In the genomic region with DNA sequence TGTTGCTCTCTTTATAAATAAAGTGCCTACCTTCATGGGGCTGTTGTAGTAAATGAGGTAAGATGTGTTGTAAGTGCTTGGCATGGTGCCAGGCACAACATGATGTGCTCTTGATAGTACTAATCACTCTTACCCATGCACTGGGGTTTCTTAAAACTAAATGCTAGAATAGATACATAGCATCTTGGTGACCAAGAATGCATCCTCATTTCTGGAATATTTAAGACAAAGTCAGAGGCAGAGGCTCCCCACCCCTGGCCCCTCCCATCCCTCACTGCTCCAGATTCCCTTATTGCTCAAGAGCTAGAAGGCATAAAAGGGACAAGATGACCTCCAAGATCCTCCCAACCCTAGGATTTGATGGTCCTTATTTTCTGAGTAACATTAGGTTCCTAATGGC, we compare ENCODE assay signal across 13 cellular contexts.
DNase-seq lines count a peak whose midpoint lies in the region; ATAC-seq and TF ChIP-seq lines count a peak whose summit lies in the region.
"Had no signal": no experiment of that assay in that cellular context is flagged by ENCODE, and none has a peak within 500 bp of the region (broad histone marks: within the 10 kb centered on the region; RNA-seq: fewer than 3 reads in every experiment).

No MANE protein-coding gene starts in this region.

- no peak overlapping the region for H3K4me3 ChIP-seq in cardiac fibroblast (replicated peaks in 1 of 2; ENCODE audit: low read depth in 2 of 2, low read length in 2 of 2)
- H3K4me3 ChIP-seq: SK-N-MC had no signal

- no peak for ATAC-seq in HG03442 (IDR thresholded peaks at IDR 0.05; ENCODE audit: unreplicated experiment)

- DNase-seq in NCI-H187 (lab: John Stamatoyannopoulos, UW) (peak; percentile 29 to 32), NCI-H187 treated with DMSO at 0.1 percent for 48 hours (lab: John Stamatoyannopoulos, UW) (no peak), NCI-H1105 (lab: John Stamatoyannopoulos, UW) (peak; percentile 2), cardiac fibroblast (ENCODE audit: low read depth in 2 of 2) (peak; percentile 7), renal cortical epithelial cell (ENCODE audit: low read depth) (peak; percentile 28), NCI-H2081 treated with DMSO at 0.1 percent for 48 hours (lab: John Stamatoyannopoulos, UW) (no peak), posterior vena cava (ENCODE audit: low spot score) (no peak)
- DNase-seq: activated CD4-positive, alpha-beta T cell treated with anti-CD3 and anti-CD28 coated beads, Interleukin-2, amount 10 ng/mL, durations not matched to agents 24 days and 14 days; mesenchymal stem cell; NCI-H1930; stimulated activated CD4-positive, alpha-beta T cell treated with anti-CD3 and anti-CD28 coated beads, Interleukin-4, amount 100 ng/mL, for 4 hours had no signal

- intact Hi-C loops in posterior vena cava (cut with DNase I): no loop called here

- no peak for TF ChIP-seq CTCF in cardiac fibroblast (IDR thresholded peaks at IDR 0.05; ENCODE audit: low read depth, low read length)

Comparison
In these comparisons a context has a peak if more than half of its experiments do, and no peak if none do; other contexts are left out.
1. DNase-seq: peak in NCI-H187 (2 of 2), NCI-H1105 (single experiment), cardiac fibroblast (2 of 2) and renal cortical epithelial cell (single experiment); none in NCI-H187 treated with DMSO at 0.1 percent for 48 hours (single experiment), NCI-H2081 treated with DMSO at 0.1 percent for 48 hours (single experiment) and posterior vena cava (single experiment).